20 cellular contexts compared by ENCODE assay signal in genomic region chr12:96230646-96231045, GRCh38. TPM values are rescaled to one million over a fixed set of nuclear protein-coding genes. Genes with fewer than 3 reads are reported as not detected.
DNase-seq lines count a peak whose midpoint lies in the region; ATAC-seq and TF ChIP-seq lines count a peak whose summit lies in the region.
"Had no signal": no experiment of that assay in that cellular context is flagged by ENCODE, and none has a peak within 500 bp of the region (broad histone marks: within the 10 kb centered on the region; RNA-seq: fewer than 3 reads in every experiment).

No MANE protein-coding gene starts in this region.

- H3K27me3 Mint-ChIP-seq in CD4-positive, alpha-beta memory T cell: no peaks in the 10 kb centered on the region
- no peaks in the 10 kb centered on the region for H3K27me3 Mint-ChIP-seq in WTC11 (ENCODE audit: low read depth)

- H3K4me1 ChIP-seq in CD4-positive, alpha-beta memory T cell (ENCODE audit: insufficient read depth, low read length): peaks cover 22% of the 10 kb centered on the region
- H3K4me1 ChIP-seq in gastroesophageal sphincter: peaks cover 13 to 66% (median 20%) of the 10 kb centered on the region in 3 donors
- H3K4me1 ChIP-seq: HAP-1 had no signal

- intact Hi-C loops in CD4-positive, alpha-beta memory T cell (cut with micrococcal nuclease): no loop called here
- intact Hi-C loops in sciatic nerve (cut with DNase I): no loop called here

- H3K36me3 Mint-ChIP-seq in CD4-positive, alpha-beta memory T cell: peaks cover 25 to 49% of the 10 kb centered on the region in 2 donors
- H3K36me3 Mint-ChIP-seq in WTC11: no peaks in the 10 kb centered on the region
- H3K36me3 Mint-ChIP-seq in stimulated activated effector memory CD8-positive, alpha-beta T cell treated with anti-CD3 and anti-CD28 coated beads, Interleukin-12 subunit alpha, Interleukin-12 subunit beta, amount 100 ng/mL, for 72 hours: peaks cover 71% of the 10 kb centered on the region

- peaks cover 31 to 75% (median 47%) of the 10 kb centered on the region in 4 donors for H3K4me1 Mint-ChIP-seq in CD4-positive, alpha-beta memory T cell
- peaks cover 5% of the 10 kb centered on the region for H3K4me1 Mint-ChIP-seq in WTC11
- H3K4me1 Mint-ChIP-seq in stimulated activated effector memory CD8-positive, alpha-beta T cell treated with anti-CD3 and anti-CD28 coated beads, Interleukin-12 subunit alpha, Interleukin-12 subunit beta, amount 100 ng/mL, for 72 hours: peaks cover 51% of the 10 kb centered on the region

- H3K27ac ChIP-seq in CD4-positive, alpha-beta memory T cell (ENCODE audit: low read depth, low read length): no peak overlapping the region
- H3K27ac ChIP-seq in gastroesophageal sphincter: peak overlapping the region in 3 of 4 donors; percentile 58 to 95 (median 94)
- H3K27ac ChIP-seq: A549, BLaER1 had no signal

- peaks cover 9% of the 10 kb centered on the region for H3K36me3 ChIP-seq in CD4-positive, alpha-beta memory T cell (ENCODE audit: insufficient read depth, low read length)
- H3K36me3 ChIP-seq in gastroesophageal sphincter: no peaks in the 10 kb centered on the region
- H3K36me3 ChIP-seq: HAP-1 had no signal

- no peaks in the 10 kb centered on the region for H3K9me3 Mint-ChIP-seq in CD4-positive, alpha-beta memory T cell
- no peaks in the 10 kb centered on the region for H3K9me3 Mint-ChIP-seq in WTC11
- no peaks in the 10 kb centered on the region for H3K9me3 Mint-ChIP-seq in stimulated activated effector memory CD8-positive, alpha-beta T cell treated with anti-CD3 and anti-CD28 coated beads, Interleukin-12 subunit alpha, Interleukin-12 subunit beta, amount 100 ng/mL, for 72 hours
- H3K9me3 Mint-ChIP-seq: CD8-positive, alpha-beta T cell had no signal

- TF ChIP-seq POLR2A in gastroesophageal sphincter (IDR thresholded peaks at IDR 0.05) (no peak), GM18505 (IDR thresholded peaks at IDR 0.05; ENCODE audit: borderline replicate concordance, extremely low read depth, insufficient read depth, insufficient read length) (no peak)

- no peak overlapping the region for H3K4me3 Mint-ChIP-seq in CD4-positive, alpha-beta memory T cell
- no peak overlapping the region for H3K4me3 Mint-ChIP-seq in WTC11
- H3K4me3 Mint-ChIP-seq in stimulated activated effector memory CD8-positive, alpha-beta T cell treated with anti-CD3 and anti-CD28 coated beads, Interleukin-12 subunit alpha, Interleukin-12 subunit beta, amount 100 ng/mL, for 72 hours: no peak overlapping the region
- H3K4me3 Mint-ChIP-seq: CD8-positive, alpha-beta T cell had no signal

- CTCF ChIA-PET in CD4-positive, alpha-beta memory T cell (lab: Charles Lee; ENCODE audit: partially characterized antibody): no interaction called here
- CTCF ChIA-PET in WTC11 (lab: Charles Lee): interaction anchor here (0.6 to 0.8 kb wide), 2 partner anchors 15 to 53 kb away, joined by 3 read pairs; no protein-coding TSS in a partner anchor

- ATAC-seq in WTC11: peak; percentile 22; the same call in 1 of the 2 replicates
- ATAC-seq in gastroesophageal sphincter: no peak
- ATAC-seq in stimulated activated effector memory CD8-positive, alpha-beta T cell treated with anti-CD3 and anti-CD28 coated beads, Interleukin-12 subunit alpha, Interleukin-12 subunit beta, amount 100 ng/mL, for 72 hours: no peak
- no peak for ATAC-seq in GM18505 (IDR thresholded peaks at IDR 0.05; ENCODE audit: unreplicated experiment)
- no peak for ATAC-seq in sciatic nerve
- ATAC-seq: A549; CD8-positive, alpha-beta T cell; GM12878 had no signal

- POLR2A ChIA-PET in CD4-positive, alpha-beta memory T cell (lab: Charles Lee; ENCODE audit: partially characterized antibody): no interaction called here
- POLR2A ChIA-PET in WTC11 (lab: Charles Lee): no interaction called here

- no peak for DNase-seq in CD4-positive, alpha-beta memory T cell
- DNase-seq in WTC11 (ENCODE audit: low spot score): no peak
- no peak for DNase-seq in stimulated activated effector memory CD8-positive, alpha-beta T cell treated with anti-CD3 and anti-CD28 coated beads, Interleukin-12 subunit alpha, Interleukin-12 subunit beta, amount 100 ng/mL, for 72 hours (ENCODE audit: low spot score in 2 of 2)
- no peak for DNase-seq in activated naive CD4-positive, alpha-beta T cell treated with Interleukin-2 at 50 U/mL for 16 hours
- DNase-seq in sciatic nerve (ENCODE audit: low spot score): no peak
- no peak for DNase-seq in NCI-H1436 (lab: John Stamatoyannopoulos, UW)
- DNase-seq: Calu3; CD8-positive, alpha-beta T cell; GM23248; NCI-H1105; NCI-H1694; NCI-H2081 treated with DMSO at 0.1 percent for 48 hours; NCI-H748 treated with DMSO at 0.1 percent for 48 hours; SHP77 had no signal

- no peaks in the 10 kb centered on the region for H3K9me3 ChIP-seq in CD4-positive, alpha-beta memory T cell (ENCODE audit: control insufficient read depth in 1 of 2, low read length in 2 of 2)
- no peaks in the 10 kb centered on the region for H3K9me3 ChIP-seq in gastroesophageal sphincter
- H3K9me3 ChIP-seq: A549, BLaER1, HAP-1 had no signal

- H3K4me3 ChIP-seq in CD4-positive, alpha-beta memory T cell (ENCODE audit: low read length in 2 of 2): no peak overlapping the region
- no peak overlapping the region for H3K4me3 ChIP-seq in gastroesophageal sphincter
- H3K4me3 ChIP-seq: A549, BLaER1, GM12878, GM23248, HAP-1 had no signal

- WGBS in gastroesophageal sphincter (ENCODE audit: low coverage in 1 of 2), 2 donors: 92 to 100% methylated on average over 1 to 7 of the region's 13 CpGs

- no peaks in the 10 kb centered on the region for H3K27me3 ChIP-seq in CD4-positive, alpha-beta memory T cell (ENCODE audit: insufficient read depth, low read length)
- H3K27me3 ChIP-seq in gastroesophageal sphincter: no peaks in the 10 kb centered on the region
- H3K27me3 ChIP-seq: BLaER1 had no signal

- H3K27ac Mint-ChIP-seq in CD4-positive, alpha-beta memory T cell: peak overlapping the region in 4 of 7 donors; percentile 53 to 80 (median 64)
- H3K27ac Mint-ChIP-seq in WTC11: no peak overlapping the region
- H3K27ac Mint-ChIP-seq in stimulated activated effector memory CD8-positive, alpha-beta T cell treated with anti-CD3 and anti-CD28 coated beads, Interleukin-12 subunit alpha, Interleukin-12 subunit beta, amount 100 ng/mL, for 72 hours: peak overlapping the region; percentile 14
- H3K27ac Mint-ChIP-seq: CD8-positive, alpha-beta T cell had no signal

- TF ChIP-seq CTCF in WTC11 (IDR thresholded peaks at IDR 0.05) (no peak), gastroesophageal sphincter (IDR thresholded peaks at IDR 0.05) (no peak)

- TF ChIP-seq EP300 in gastroesophageal sphincter (IDR thresholded peaks at IDR 0.05): no peak

TF ChIP-seq in WTC11, 78 proteins besides CTCF, POLR2A, EP300 and RAD21 (continues in another document):
- no peak for TF ChIP-seq GRHL2 (CRISPR knock-in tag; IDR thresholded peaks at IDR 0.05; ENCODE audit: insufficient replicate concordance, severe bottlenecking)
- TF ChIP-seq USF1 (CRISPR knock-in tag; IDR thresholded peaks at IDR 0.05): no peak
- TF ChIP-seq, protein P1, sequence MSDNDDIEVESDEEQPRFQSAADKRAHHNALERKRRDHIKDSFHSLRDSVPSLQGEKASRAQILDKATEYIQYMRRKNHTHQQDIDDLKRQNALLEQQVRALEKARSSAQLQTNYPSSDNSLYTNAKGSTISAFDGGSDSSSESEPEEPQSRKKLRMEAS (CRISPR knock-in tag; IDR thresholded peaks at IDR 0.05): no peak
- no peak for TF ChIP-seq ZNF423 (CRISPR knock-in tag; IDR thresholded peaks at IDR 0.05)
- TF ChIP-seq ESRRA (CRISPR knock-in tag; IDR thresholded peaks at IDR 0.05; ENCODE audit: borderline replicate concordance): no peak
- no peak for TF ChIP-seq ETV6 (CRISPR knock-in tag; IDR thresholded peaks at IDR 0.05)
- TF ChIP-seq USF2 (CRISPR knock-in tag; IDR thresholded peaks at IDR 0.05): no peak
- TF ChIP-seq FOXJ3 (CRISPR knock-in tag; IDR thresholded peaks at IDR 0.05; ENCODE audit: borderline replicate concordance): no peak
- TF ChIP-seq ZNF232 (CRISPR knock-in tag; IDR thresholded peaks at IDR 0.05): no peak
- TF ChIP-seq, protein P2, sequence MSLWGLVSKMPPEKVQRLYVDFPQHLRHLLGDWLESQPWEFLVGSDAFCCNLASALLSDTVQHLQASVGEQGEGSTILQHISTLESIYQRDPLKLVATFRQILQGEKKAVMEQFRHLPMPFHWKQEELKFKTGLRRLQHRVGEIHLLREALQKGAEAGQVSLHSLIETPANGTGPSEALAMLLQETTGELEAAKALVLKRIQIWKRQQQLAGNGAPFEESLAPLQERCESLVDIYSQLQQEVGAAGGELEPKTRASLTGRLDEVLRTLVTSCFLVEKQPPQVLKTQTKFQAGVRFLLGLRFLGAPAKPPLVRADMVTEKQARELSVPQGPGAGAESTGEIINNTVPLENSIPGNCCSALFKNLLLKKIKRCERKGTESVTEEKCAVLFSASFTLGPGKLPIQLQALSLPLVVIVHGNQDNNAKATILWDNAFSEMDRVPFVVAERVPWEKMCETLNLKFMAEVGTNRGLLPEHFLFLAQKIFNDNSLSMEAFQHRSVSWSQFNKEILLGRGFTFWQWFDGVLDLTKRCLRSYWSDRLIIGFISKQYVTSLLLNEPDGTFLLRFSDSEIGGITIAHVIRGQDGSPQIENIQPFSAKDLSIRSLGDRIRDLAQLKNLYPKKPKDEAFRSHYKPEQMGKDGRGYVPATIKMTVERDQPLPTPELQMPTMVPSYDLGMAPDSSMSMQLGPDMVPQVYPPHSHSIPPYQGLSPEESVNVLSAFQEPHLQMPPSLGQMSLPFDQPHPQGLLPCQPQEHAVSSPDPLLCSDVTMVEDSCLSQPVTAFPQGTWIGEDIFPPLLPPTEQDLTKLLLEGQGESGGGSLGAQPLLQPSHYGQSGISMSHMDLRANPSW (CRISPR knock-in tag; conservative IDR thresholded peaks at IDR 0.05; ENCODE audit: low read depth): no peak

RNA-seq across cellular contexts. Expression of gene ELK3, which starts 36.5 kb away (rescaled TPM):
- total RNA-seq in CD4-positive, alpha-beta memory T cell: 10 to 100 TPM; 56.4 to 56.5 TPM
- polyA plus RNA-seq in CD4-positive, alpha-beta memory T cell: 10 to 100 TPM; 20.8 to 56.5 TPM
- total RNA-seq in WTC11 (2021) (14.7 to 16.5 TPM (median 14.9 TPM) in 3 replicates), gastroesophageal sphincter (10 to 100 TPM; 10.1 to 25.3 (median 23.4) TPM), sciatic nerve (30.2 TPM)
